Comparison of ENCODE assay signal across 8 cellular contexts in the genomic region with DNA sequence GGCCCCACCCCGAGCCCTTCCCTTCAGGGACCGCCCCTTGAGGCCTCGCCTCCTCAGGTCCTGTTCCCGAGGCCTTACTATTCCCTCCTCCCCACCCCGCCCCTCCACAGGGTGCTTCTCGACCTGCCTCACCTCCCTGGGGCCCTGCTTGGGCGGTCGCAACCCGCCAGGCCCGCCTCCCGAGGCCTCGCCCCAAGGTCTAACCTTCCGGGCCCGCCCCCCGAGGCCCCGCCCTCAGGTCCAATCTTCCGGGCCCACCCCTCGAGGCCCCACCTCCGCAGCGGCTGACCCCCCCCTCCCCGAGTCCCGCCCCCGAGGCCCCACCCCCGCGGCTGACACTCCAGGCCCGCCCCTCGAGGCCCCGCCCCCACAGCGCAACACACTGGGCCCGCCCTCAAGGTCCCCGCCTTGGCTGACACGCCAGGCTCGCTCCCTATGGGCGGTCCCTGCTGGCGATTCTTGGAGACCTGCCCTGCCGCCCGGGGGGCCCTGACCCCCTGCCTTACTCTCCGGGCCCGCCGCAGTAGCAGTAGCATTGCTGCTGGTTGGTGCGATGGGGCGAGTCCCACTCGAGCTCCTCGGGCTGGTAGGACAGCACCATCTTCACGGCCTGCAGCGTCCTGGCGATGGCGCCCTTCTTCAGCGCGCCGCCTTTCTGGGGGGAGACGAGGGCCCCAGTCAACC. TPM values are rescaled to one million over a fixed set of nuclear protein-coding genes. Genes with fewer than 3 reads are reported as not detected.
A peak's percentile ranks its signal among the peaks of the same experiment; 100 is the strongest.
DNase-seq lines count a peak whose midpoint lies in the region; ATAC-seq and TF ChIP-seq lines count a peak whose summit lies in the region.

No MANE protein-coding gene starts in this region.

- no peaks in the 10 kb centered on the region for H3K9me3 ChIP-seq in SK-N-MC (ENCODE audit: low read depth, low read length)
- H3K9me3 ChIP-seq in ovary: no peaks in the 10 kb centered on the region
- no peaks in the 10 kb centered on the region for H3K9me3 ChIP-seq in thymus (ENCODE audit: control insufficient read depth)

- H3K27me3 ChIP-seq in ovary (no peaks in the 10 kb centered on the region), thymus (ENCODE audit: control insufficient read depth, insufficient read depth) (no peaks in the 10 kb centered on the region)

- H3K36me3 ChIP-seq in SK-N-MC (ENCODE audit: insufficient read depth, low read length): peaks cover 6% of the 10 kb centered on the region; the same call in 1 of the 2 replicates
- H3K36me3 ChIP-seq in ovary: no peaks in the 10 kb centered on the region
- H3K36me3 ChIP-seq in thymus (ENCODE audit: control insufficient read depth, insufficient read depth): peaks cover 50% of the 10 kb centered on the region

- H3K27ac Mint-ChIP-seq in activated naive CD4-positive, alpha-beta T cell treated with anti-CD3 and anti-CD28 coated beads, Interleukin-2, amount 50 U/mL, for 72 hours: peak overlapping the region; percentile 87 to 95

- no peak overlapping the region for H3K9ac ChIP-seq in SK-N-MC (ENCODE audit: insufficient read length)

- peak; percentile 46 for TF ChIP-seq POLR2A in ovary (IDR thresholded peaks at IDR 0.05)

- 2 to 7% (median 4%) methylated on average over 33 to 52 of the region's 52 CpGs for WGBS in ovary, 3 donors
- WGBS in thymus: 3% methylated on average over 52 of the region's 52 CpGs

- intact Hi-C loops in head of caudate nucleus (cut with DNase I) (no loop called here), ovary (cut with DNase I) (loop anchor here in 1 of 4 donors (2.0 to 5.0 kb wide), 2 partner anchors 68 to 208 kb away; no protein-coding TSS in a partner anchor)

- H3K4me1 ChIP-seq in ovary (ENCODE audit: insufficient read depth): peaks cover 6% of the 10 kb centered on the region
- H3K4me1 ChIP-seq in thymus (ENCODE audit: control insufficient read depth, insufficient read depth, low read length): no peaks in the 10 kb centered on the region

- peak in 2 of 3 donors; percentile 62 to 70 for TF ChIP-seq CTCF in ovary (IDR thresholded peaks at IDR 0.05)

- H3K27ac ChIP-seq in SK-N-MC: no peak overlapping the region
- H3K27ac ChIP-seq in ovary: peak overlapping the region; percentile 54 to 83
- peak overlapping the region; percentile 94 for H3K27ac ChIP-seq in thymus (ENCODE audit: low read depth)

- peak overlapping the region; percentile 72 for H3K4me3 ChIP-seq in SK-N-MC
- peak overlapping the region; percentile 41 for H3K4me3 ChIP-seq in ovary
- H3K4me3 ChIP-seq in thymus (ENCODE audit: low read length): peak overlapping the region; percentile 72

- no peak for TF ChIP-seq EP300 in ovary (IDR thresholded peaks at IDR 0.05)

- peak; percentile 45 for DNase-seq in COLO668 (lab: John Stamatoyannopoulos, UW; ENCODE audit: unreplicated experiment)
- peak; percentile 86 for DNase-seq in HK-2 (ENCODE audit: unreplicated experiment)
- no peak for DNase-seq in SK-N-MC (ENCODE audit: low read depth, low spot score)
- peak; percentile 92 to 93 for DNase-seq in activated naive CD4-positive, alpha-beta T cell treated with anti-CD3 and anti-CD28 coated beads, Interleukin-2, amount 50 U/mL, for 72 hours (ENCODE audit: low spot score in 2 of 2)
- peak; percentile 87 to 98 (median 94) for DNase-seq in head of caudate nucleus
- peak; percentile 97 to 98 (median 97) for DNase-seq in ovary

- H3K9me3 Mint-ChIP-seq in activated naive CD4-positive, alpha-beta T cell treated with anti-CD3 and anti-CD28 coated beads, Interleukin-2, amount 50 U/mL, for 72 hours: no peaks in the 10 kb centered on the region

- peaks cover 26 to 59% of the 10 kb centered on the region in 2 donors for H3K36me3 Mint-ChIP-seq in activated naive CD4-positive, alpha-beta T cell treated with anti-CD3 and anti-CD28 coated beads, Interleukin-2, amount 50 U/mL, for 72 hours

- peak; percentile 87 for ATAC-seq in GM19452 (IDR thresholded peaks at IDR 0.05; ENCODE audit: unreplicated experiment)
- ATAC-seq in activated naive CD4-positive, alpha-beta T cell treated with anti-CD3 and anti-CD28 coated beads, Interleukin-2, amount 50 U/mL, for 72 hours: peak; percentile 88 to 92

RNA-seq across cellular contexts. Expression of gene PHF19, which starts 8.2 kb away (rescaled TPM):
- total RNA-seq in activated naive CD4-positive, alpha-beta T cell treated with anti-CD3 and anti-CD28 coated beads, Interleukin-2, amount 50 U/mL, for 72 hours: 100 to 1,000 TPM; 305 to 312 TPM
- 10 to 100 TPM; 16.8 to 56.0 (median 42.8) TPM for total RNA-seq in ovary
- polyA plus RNA-seq in ovary (10 to 100 TPM; 24.1 to 26.6 TPM), thymus (32.6 TPM)

RNA-seq across cellular contexts. Expression of gene PSMD5, which starts 26.1 kb away (rescaled TPM):
- 10 to 100 TPM; 74.9 to 75.2 TPM for total RNA-seq in activated naive CD4-positive, alpha-beta T cell treated with anti-CD3 and anti-CD28 coated beads, Interleukin-2, amount 50 U/mL, for 72 hours
- 10 to 100 TPM; 22.4 to 49.2 (median 39.5) TPM for total RNA-seq in ovary
- polyA plus RNA-seq in ovary (10 to 100 TPM; 13.4 to 36.9 TPM), thymus (24.2 TPM)

RNA-seq across cellular contexts. Expression of gene TRAF1, which starts 57.8 kb away (rescaled TPM):
- 100 to 1,000 TPM in 1 of 2 donors, 10 to 100 TPM in 1; 99.5 to 100 TPM for total RNA-seq in activated naive CD4-positive, alpha-beta T cell treated with anti-CD3 and anti-CD28 coated beads, Interleukin-2, amount 50 U/mL, for 72 hours
- total RNA-seq in ovary: 1 to 10 TPM; 4.1 to 9.4 (median 5.5) TPM
- 1 to 10 TPM; 4.4 to 6.2 TPM for polyA plus RNA-seq in ovary
- 21.7 TPM for polyA plus RNA-seq in thymus

Comparison
In these comparisons a context has a peak if more than half of its experiments do, and no peak if none do; other contexts are left out.
1. RNA of gene PHF19, which starts 8.2 kb away (total RNA-seq): 305 to 312 TPM in activated naive CD4-positive, alpha-beta T cell treated with anti-CD3 and anti-CD28 coated beads, Interleukin-2, amount 50 U/mL, for 72 hours; 16.8 to 56.0 TPM in ovary; every median in the first group is over 4 times any median in the second.
2. RNA of gene TRAF1, which starts 57.8 kb away (total RNA-seq): 99.5 to 100 TPM in activated naive CD4-positive, alpha-beta T cell treated with anti-CD3 and anti-CD28 coated beads, Interleukin-2, amount 50 U/mL, for 72 hours; 4.1 to 9.4 TPM in ovary; every median in the first group is over 4 times any median in the second.
3. Peak in every context shown above with its lines, with median percentiles within 50 percentile points of each other: H3K4me3 ChIP-seq.